In the genomic region with DNA sequence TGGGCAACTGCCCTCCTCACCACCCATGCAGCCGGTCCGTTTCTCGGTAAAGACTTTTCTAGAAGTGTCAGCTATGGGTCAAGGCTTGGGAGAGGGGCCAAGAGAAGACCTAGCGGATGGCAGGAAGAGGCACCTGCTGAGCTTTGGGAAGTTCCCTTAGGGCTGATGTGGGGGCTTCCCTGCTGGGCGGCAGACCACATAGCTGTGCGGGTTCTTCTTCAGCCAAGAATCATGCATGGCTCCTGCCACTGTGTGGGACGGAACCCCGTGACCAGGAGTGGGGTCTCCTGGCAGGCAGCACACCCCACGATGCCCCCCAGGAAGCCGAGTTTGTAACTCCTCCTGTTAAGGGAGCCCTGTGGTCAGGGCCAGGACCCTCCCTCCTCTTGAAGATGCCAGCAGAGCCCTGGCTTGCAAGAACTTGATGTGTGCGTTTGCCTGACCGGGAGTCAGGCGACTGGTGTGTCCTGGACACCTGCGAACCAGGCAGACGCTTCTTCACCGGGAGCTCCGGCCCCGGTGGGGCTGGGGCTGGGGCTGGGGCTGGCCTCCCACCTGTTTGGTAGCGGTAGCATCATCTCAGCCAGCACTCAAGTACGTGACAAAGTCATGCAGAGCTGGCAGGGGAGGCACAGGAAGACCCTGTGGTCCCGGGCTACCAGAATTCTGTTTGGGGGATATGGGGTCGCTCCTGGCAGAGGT, we compare ENCODE assay signal across 15 cellular contexts. TPM values are rescaled to one million over a fixed set of nuclear protein-coding genes. Genes with fewer than 3 reads are reported as not detected.
A peak's percentile ranks its signal among the peaks of the same experiment; 100 is the strongest.
DNase-seq lines count a peak whose midpoint lies in the region; ATAC-seq and TF ChIP-seq lines count a peak whose summit lies in the region.
"Had no signal": no experiment of that assay in that cellular context is flagged by ENCODE, and none has a peak within 500 bp of the region (broad histone marks: within the 10 kb centered on the region; RNA-seq: fewer than 3 reads in every experiment).

No MANE protein-coding gene starts in this region.

- H4K8ac ChIP-seq in neuronal stem cell (ENCODE audit: low read depth, low read length): no peak overlapping the region

- H3K9me3 ChIP-seq in BLaER1 treated with 17β-estradiol and CSF1 and Interleukin-3, amounts not matched to agents 10 nM and 100 nM (replicated peaks in 1 of 11): no peaks in the 10 kb centered on the region
- no peaks in the 10 kb centered on the region for H3K9me3 ChIP-seq in neuronal stem cell (replicated peaks in 1 of 2; ENCODE audit: control insufficient read depth in 2 of 2, insufficient read depth in 1 of 2, low read depth in 1 of 2, low read length in 2 of 2)
- H3K9me3 ChIP-seq: Caco-2 had no signal

- no peaks in the 10 kb centered on the region for H3K36me3 ChIP-seq in BLaER1 treated with 17β-estradiol and CSF1 and Interleukin-3, amounts not matched to agents 10 nM and 100 nM
- no peaks in the 10 kb centered on the region for H3K36me3 ChIP-seq in neuronal stem cell (replicated peaks in 1 of 2; ENCODE audit: control insufficient read depth in 2 of 2, insufficient read depth in 2 of 2, low read length in 2 of 2)

- H4K20me1 ChIP-seq in BLaER1 treated with 17β-estradiol and CSF1 and Interleukin-3, amounts not matched to agents 10 nM and 100 nM: no peaks in the 10 kb centered on the region; a peak in 1 of 22 replicates

- H3K4me3 ChIP-seq in BLaER1 treated with 17β-estradiol and CSF1 and Interleukin-3, amounts not matched to agents 10 nM and 100 nM: no peak overlapping the region
- no peak overlapping the region for H3K4me3 ChIP-seq in NB4 (ENCODE audit: low read depth, low read length)
- H3K4me3 ChIP-seq in neuronal stem cell (ENCODE audit: low read length in 2 of 2): no peak overlapping the region
- H3K4me3 ChIP-seq: GM23338 had no signal

- H3K9ac ChIP-seq in BLaER1 treated with 17β-estradiol and CSF1 and Interleukin-3, amounts not matched to agents 10 nM and 100 nM: no peak overlapping the region
- H3K9ac ChIP-seq in neuronal stem cell (ENCODE audit: low read depth, low read length, poor library complexity): no peak overlapping the region

- H2BK12ac ChIP-seq in neuronal stem cell (ENCODE audit: low read length): no peak overlapping the region

- peaks cover 2% of the 10 kb centered on the region for H3K36me3 Mint-ChIP-seq in central memory CD8-positive, alpha-beta T cell (ENCODE audit: insufficient read depth)
- H3K36me3 Mint-ChIP-seq: IgD-negative memory B cell had no signal

- peak overlapping the region; percentile 79 for H2AK5ac ChIP-seq in neuronal stem cell (ENCODE audit: low read depth, low read length)

- no peak overlapping the region for H3K27ac ChIP-seq in BLaER1 treated with 17β-estradiol and CSF1 and Interleukin-3, amounts not matched to agents 10 nM and 100 nM
- no peak overlapping the region for H3K27ac ChIP-seq in neuronal stem cell (replicated peaks; ENCODE audit: low read length)
- H3K27ac ChIP-seq: C4-2B had no signal

- no CpG with 5 or more reads among the region's 22 CpGs for WGBS in neuronal stem cell (ENCODE audit: extremely low coverage in 2 of 2, insufficient read length in 2 of 2, insufficient replicate concordance in 1 of 2), 2 donors

- H3K27me3 Mint-ChIP-seq in central memory CD8-positive, alpha-beta T cell: peaks cover 21% of the 10 kb centered on the region

- H2BK15ac ChIP-seq in neuronal stem cell (ENCODE audit: low read length): peak overlapping the region; percentile 37

- H3K27ac Mint-ChIP-seq in central memory CD8-positive, alpha-beta T cell (ENCODE audit: low read depth): peak overlapping the region; percentile 73
- H3K27ac Mint-ChIP-seq: B cell; CD4-positive, alpha-beta T cell; GM23338; IgD-negative memory B cell had no signal

- TF ChIP-seq POLR2A in NB4 (IDR thresholded peaks at IDR 0.05; ENCODE audit: extremely low read depth, insufficient read length): no peak

- H3K79me1 ChIP-seq in neuronal stem cell (ENCODE audit: low read depth, low read length): no peaks in the 10 kb centered on the region

- no peak overlapping the region for H2AFZ ChIP-seq in neuronal stem cell (ENCODE audit: low read length)
- H2AFZ ChIP-seq: GM23338 had no signal

- peak overlapping the region; percentile 66 for H2BK5ac ChIP-seq in neuronal stem cell (ENCODE audit: low read length)

- H3K4me1 Mint-ChIP-seq in central memory CD8-positive, alpha-beta T cell: no peaks in the 10 kb centered on the region

- peaks cover 0 to 17% (median 8%) of the 10 kb centered on the region in 11 experiments; a peak in 14 of 22 replicates for H3K27me3 ChIP-seq in BLaER1 treated with 17β-estradiol and CSF1 and Interleukin-3, amounts not matched to agents 10 nM and 100 nM
- H3K27me3 ChIP-seq in neuronal stem cell (ENCODE audit: control insufficient read depth in 3 of 3, insufficient read depth in 3 of 3, low read depth in 1 of 3, low read length in 3 of 3): peaks cover 0 to 35% (median 3%) of the 10 kb centered on the region in 3 experiments

- H3K4me1 ChIP-seq in BLaER1 treated with 17β-estradiol and CSF1 and Interleukin-3, amounts not matched to agents 10 nM and 100 nM: peaks cover 22 to 75% (median 55%) of the 10 kb centered on the region in 10 experiments
- H3K4me1 ChIP-seq in neuronal stem cell (ENCODE audit: control insufficient read depth in 2 of 2, insufficient read depth in 1 of 2, low read depth in 1 of 2, low read length in 2 of 2): peaks cover 9 to 42% of the 10 kb centered on the region in 2 donors

- H4K91ac ChIP-seq in neuronal stem cell (ENCODE audit: low read depth, low read length, poor library complexity): no peak overlapping the region

- H2BK120ac ChIP-seq in neuronal stem cell (ENCODE audit: low read depth, low read length): no peak overlapping the region

- H3K4me2 ChIP-seq in BLaER1 treated with 17β-estradiol and CSF1 and Interleukin-3, amounts not matched to agents 10 nM and 100 nM: peak overlapping the region in 7 of 11 experiments; percentile 21 to 47 (median 29); a peak in 9 of 22 replicates
- no peak overlapping the region for H3K4me2 ChIP-seq in neuronal stem cell (ENCODE audit: insufficient read depth, low read length, poor library complexity, severe bottlenecking)
- H3K4me2 ChIP-seq: GM23338 had no signal

- DNase-seq in NB4 (ENCODE audit: low read depth) (peak; percentile 32), neuronal stem cell (ENCODE audit: low spot score) (no peak), ureter (ENCODE audit: low spot score) (no peak), MV-4-11 (lab: John Stamatoyannopoulos, UW) (no peak)
- no peak for DNase-seq in central memory CD8-positive, alpha-beta T cell (ENCODE audit: low spot score in 2 of 2)
- no peak for DNase-seq in activated CD4-positive, alpha-beta T cell treated with anti-CD3 and anti-CD28 coated beads, Interleukin-2, amount 50 U/mL, for 1 hour
- DNase-seq: Caco-2; CD4-positive, alpha-beta T cell; HCEC 1CT had no signal

- TF ChIP-seq CTCF in NB4 (IDR thresholded peaks at IDR 0.05; ENCODE audit: low read depth, low read length): no peak

- no peak overlapping the region for H3K23ac ChIP-seq in neuronal stem cell (ENCODE audit: low read depth, low read length, poor library complexity)

- H3K9me3 Mint-ChIP-seq in central memory CD8-positive, alpha-beta T cell: no peaks in the 10 kb centered on the region
- H3K9me3 Mint-ChIP-seq: CD4-positive, alpha-beta T cell; IgD-negative memory B cell had no signal

- H3K4me3 Mint-ChIP-seq in central memory CD8-positive, alpha-beta T cell: no peak overlapping the region
- H3K4me3 Mint-ChIP-seq: B cell; CD4-positive, alpha-beta T cell; GM23338; IgD-negative memory B cell had no signal

- H3K4ac ChIP-seq in neuronal stem cell (ENCODE audit: low read length): peak overlapping the region; percentile 53

- no peak overlapping the region for H3K14ac ChIP-seq in neuronal stem cell (ENCODE audit: low read length)

- no peak for ATAC-seq in central memory CD8-positive, alpha-beta T cell (replicated peaks; ENCODE audit: extremely low read depth, poor library complexity, severe bottlenecking)
- ATAC-seq: GM23338, HepG2 had no signal

- peak overlapping the region; percentile 48 for H3K18ac ChIP-seq in neuronal stem cell (ENCODE audit: low read length)

RNA-seq across cellular contexts. Expression of a gene that starts 17.7 kb away (rescaled TPM):
- polyA plus RNA-seq in neuronal stem cell (2013, experiment 1 of 2): 7.2 TPM
- polyA plus RNA-seq in neuronal stem cell (2013, experiment 2 of 2): 7.3 TPM
- 94.4 TPM for total RNA-seq in ureter
